20 cellular contexts compared by ENCODE assay signal in the genomic region with DNA sequence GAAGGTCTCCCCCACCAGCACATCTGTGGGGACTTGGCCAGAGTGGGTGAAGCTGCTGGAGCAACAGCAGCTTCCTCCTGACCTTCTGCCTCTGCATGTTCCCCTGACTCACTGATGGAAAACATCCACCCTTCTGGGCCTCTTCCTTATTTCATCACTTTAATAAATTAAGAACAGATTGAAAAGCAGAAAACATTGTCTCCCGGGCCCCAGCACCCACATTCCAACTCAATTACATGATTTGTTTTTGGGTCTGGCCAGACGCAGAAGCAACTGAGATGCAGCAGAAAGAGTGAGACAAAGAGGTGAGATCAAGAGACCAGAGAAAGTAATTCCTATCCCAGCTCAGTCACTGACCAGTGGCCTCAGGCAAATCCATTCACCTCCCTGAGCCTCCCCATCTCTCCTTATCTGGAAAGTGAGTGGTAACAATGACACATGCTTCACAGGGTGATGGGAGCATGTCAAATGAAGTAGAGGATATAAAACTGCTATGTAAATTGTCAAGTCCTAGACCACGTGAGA.
DNase-seq lines count a peak whose midpoint lies in the region; ATAC-seq and TF ChIP-seq lines count a peak whose summit lies in the region.
"Had no signal": no experiment of that assay in that cellular context is flagged by ENCODE, and none has a peak within 500 bp of the region (broad histone marks: within the 10 kb centered on the region; RNA-seq: fewer than 3 reads in every experiment).

No MANE protein-coding gene starts in this region.

- no peak for DNase-seq in activated T-cell treated with anti-CD3 and anti-CD28 coated beads, Interleukin-2, amount 50 U/mL, for 72 hours
- DNase-seq in activated T-cell treated with anti-CD3 and anti-CD28 coated beads for 4 hours (no peak), dedifferentiated amniotic fluid mesenchymal stem cell (ENCODE audit: extremely low spot score) (peak; percentile 43), right cardiac atrium (peak in 1 of 3 donors; percentile 20), uterus (peak; percentile 57 to 61), NCI-H345 treated with DMSO at 0.1 percent for 48 hours (lab: John Stamatoyannopoulos, UW; ENCODE audit: unreplicated experiment) (no peak), neural progenitor cell (ENCODE audit: low spot score) (no peak)
- DNase-seq: aorta, dermis blood vessel endothelial cell, esophagus squamous epithelium, IMR-90, left colon, NCI-H1092, pancreas, T-cell had no signal

- 37% methylated on average over 3 of the region's 3 CpGs for WGBS in right cardiac atrium

- no peak overlapping the region for H3K4me2 ChIP-seq in neural progenitor cell
- H3K4me2 ChIP-seq: A549 had no signal

- H2AFZ ChIP-seq in neural progenitor cell (replicated peaks), result no peak overlapping the region

- no peaks in the 10 kb centered on the region for H3F3A ChIP-seq in neural progenitor cell (ENCODE audit: low read depth)

- ATAC-seq in activated T-cell treated with anti-CD3 and anti-CD28 coated beads, Interleukin-2, amount 50 U/mL, for 72 hours (replicated peaks in 1 of 2), result peak in 1 of 2 donors; percentile 33
- ATAC-seq in right cardiac atrium, result peak; percentile 64 to 75
- ATAC-seq in HG03025 (IDR thresholded peaks at IDR 0.05; ENCODE audit: low FRiP score, unreplicated experiment), result no peak
- ATAC-seq: A549; left colon; stimulated activated effector memory CD8-positive, alpha-beta T cell treated with anti-CD3 and anti-CD28 coated beads, Interleukin-12 subunit alpha, Interleukin-12 subunit beta, amount 100 ng/mL, for 72 hours; T-cell had no signal

- H3K27ac ChIP-seq in right cardiac atrium (ENCODE audit: low read length) (peak overlapping the region; percentile 27), uterus (peak overlapping the region in 1 of 2 donors; percentile 57), neural progenitor cell (no peak overlapping the region)
- H3K27ac ChIP-seq: A549, pancreas, VCaP had no signal

- H3K9ac ChIP-seq in neural progenitor cell, result no peak overlapping the region

- H3K4me3 ChIP-seq in right cardiac atrium (ENCODE audit: low read length), result no peak overlapping the region
- no peak overlapping the region for H3K4me3 ChIP-seq in uterus
- no peak overlapping the region for H3K4me3 ChIP-seq in neural progenitor cell
- H3K4me3 ChIP-seq: A549, esophagus squamous epithelium, pancreas had no signal

- TF ChIP-seq CTCF in uterus (IDR thresholded peaks at IDR 0.05) (no peak), neural progenitor cell (IDR thresholded peaks at IDR 0.05) (no peak)

- peak overlapping the region; percentile 15 for H3K27ac Mint-ChIP-seq in activated T-cell treated with anti-CD3 and anti-CD28 coated beads, Interleukin-2, amount 50 U/mL, for 72 hours
- no peak overlapping the region for H3K27ac Mint-ChIP-seq in neural progenitor cell
- H3K27ac Mint-ChIP-seq: stimulated activated effector memory CD8-positive, alpha-beta T cell treated with anti-CD3 and anti-CD28 coated beads, Interleukin-12 subunit alpha, Interleukin-12 subunit beta, amount 100 ng/mL, for 72 hours; T-cell; type B pancreatic cell had no signal

- intact Hi-C loops in right cardiac atrium (cut with DNase I), result no loop called here
- intact Hi-C loops in uterus (cut with DNase I; ENCODE audit: low total_unique reads), result no loop called here

- H3K36me3 Mint-ChIP-seq in activated T-cell treated with anti-CD3 and anti-CD28 coated beads, Interleukin-2, amount 50 U/mL, for 72 hours (ENCODE audit: insufficient read depth in 2 of 2), result no peaks in the 10 kb centered on the region
- H3K36me3 Mint-ChIP-seq in neural progenitor cell, result no peaks in the 10 kb centered on the region
- H3K36me3 Mint-ChIP-seq: stimulated activated effector memory CD8-positive, alpha-beta T cell treated with anti-CD3 and anti-CD28 coated beads, Interleukin-12 subunit alpha, Interleukin-12 subunit beta, amount 100 ng/mL, for 72 hours; T-cell; type B pancreatic cell had no signal

- H3K9me3 ChIP-seq in right cardiac atrium (ENCODE audit: control insufficient read depth, low read length) (no peaks in the 10 kb centered on the region), uterus (no peaks in the 10 kb centered on the region), neural progenitor cell (ENCODE audit: low read depth) (peaks cover 12% of the 10 kb centered on the region)
- H3K9me3 ChIP-seq: A549, esophagus squamous epithelium, pancreas had no signal

- no peak for TF ChIP-seq POLR2A in uterus (IDR thresholded peaks at IDR 0.05)

- H3K79me2 ChIP-seq in neural progenitor cell (ENCODE audit: low read depth), result no peaks in the 10 kb centered on the region

- H3K4me1 ChIP-seq in right cardiac atrium (ENCODE audit: control insufficient read depth, insufficient read depth, low read length), result peaks cover 3% of the 10 kb centered on the region
- H3K4me1 ChIP-seq in uterus, result no peaks in the 10 kb centered on the region
- no peaks in the 10 kb centered on the region for H3K4me1 ChIP-seq in neural progenitor cell
- H3K4me1 ChIP-seq: A549, esophagus squamous epithelium, pancreas had no signal

- no peaks in the 10 kb centered on the region for H4K20me1 ChIP-seq in neural progenitor cell (ENCODE audit: low read depth)

- H3K4me1 Mint-ChIP-seq in activated T-cell treated with anti-CD3 and anti-CD28 coated beads, Interleukin-2, amount 50 U/mL, for 72 hours (ENCODE audit: low read depth), result peaks cover 21% of the 10 kb centered on the region
- no peaks in the 10 kb centered on the region for H3K4me1 Mint-ChIP-seq in neural progenitor cell
- H3K4me1 Mint-ChIP-seq: stimulated activated effector memory CD8-positive, alpha-beta T cell treated with anti-CD3 and anti-CD28 coated beads, Interleukin-12 subunit alpha, Interleukin-12 subunit beta, amount 100 ng/mL, for 72 hours; T-cell had no signal

- H3K27me3 Mint-ChIP-seq in activated T-cell treated with anti-CD3 and anti-CD28 coated beads, Interleukin-2, amount 50 U/mL, for 72 hours (ENCODE audit: low read depth), result peaks cover 7% of the 10 kb centered on the region
- H3K27me3 Mint-ChIP-seq in neural progenitor cell (ENCODE audit: insufficient read depth, low read depth), result peaks cover 6% of the 10 kb centered on the region
- H3K27me3 Mint-ChIP-seq: type B pancreatic cell had no signal

- no peaks in the 10 kb centered on the region for H3K9me3 Mint-ChIP-seq in activated T-cell treated with anti-CD3 and anti-CD28 coated beads, Interleukin-2, amount 50 U/mL, for 72 hours
- no peaks in the 10 kb centered on the region for H3K9me3 Mint-ChIP-seq in neural progenitor cell
- H3K9me3 Mint-ChIP-seq: stimulated activated effector memory CD8-positive, alpha-beta T cell treated with anti-CD3 and anti-CD28 coated beads, Interleukin-12 subunit alpha, Interleukin-12 subunit beta, amount 100 ng/mL, for 72 hours; T-cell; type B pancreatic cell had no signal

- H3K27me3 ChIP-seq in right cardiac atrium (ENCODE audit: control insufficient read depth, insufficient read depth), result no peaks in the 10 kb centered on the region
- H3K27me3 ChIP-seq in uterus, result no peaks in the 10 kb centered on the region
- no peaks in the 10 kb centered on the region for H3K27me3 ChIP-seq in neural progenitor cell
- H3K27me3 ChIP-seq: esophagus squamous epithelium, pancreas had no signal

- no peak overlapping the region for H3K4me3 Mint-ChIP-seq in activated T-cell treated with anti-CD3 and anti-CD28 coated beads, Interleukin-2, amount 50 U/mL, for 72 hours
- no peak overlapping the region for H3K4me3 Mint-ChIP-seq in neural progenitor cell
- H3K4me3 Mint-ChIP-seq: stimulated activated effector memory CD8-positive, alpha-beta T cell treated with anti-CD3 and anti-CD28 coated beads, Interleukin-12 subunit alpha, Interleukin-12 subunit beta, amount 100 ng/mL, for 72 hours; T-cell; type B pancreatic cell had no signal

- no peaks in the 10 kb centered on the region for H3K36me3 ChIP-seq in uterus
- H3K36me3 ChIP-seq in neural progenitor cell, result no peaks in the 10 kb centered on the region
- H3K36me3 ChIP-seq: esophagus squamous epithelium, pancreas had no signal

Comparison
In these comparisons a context has a peak if more than half of its experiments do, and no peak if none do; other contexts are left out.
1. DNase-seq: peak in dedifferentiated amniotic fluid mesenchymal stem cell (single experiment) and uterus (2 of 2); none in activated T-cell treated with anti-CD3 and anti-CD28 coated beads, Interleukin-2, amount 50 U/mL, for 72 hours (0 of 2), activated T-cell treated with anti-CD3 and anti-CD28 coated beads for 4 hours (single experiment), NCI-H345 treated with DMSO at 0.1 percent for 48 hours (single experiment) and neural progenitor cell (single experiment).